ENCODE assay signal across 29 cellular contexts in the genomic region with DNA sequence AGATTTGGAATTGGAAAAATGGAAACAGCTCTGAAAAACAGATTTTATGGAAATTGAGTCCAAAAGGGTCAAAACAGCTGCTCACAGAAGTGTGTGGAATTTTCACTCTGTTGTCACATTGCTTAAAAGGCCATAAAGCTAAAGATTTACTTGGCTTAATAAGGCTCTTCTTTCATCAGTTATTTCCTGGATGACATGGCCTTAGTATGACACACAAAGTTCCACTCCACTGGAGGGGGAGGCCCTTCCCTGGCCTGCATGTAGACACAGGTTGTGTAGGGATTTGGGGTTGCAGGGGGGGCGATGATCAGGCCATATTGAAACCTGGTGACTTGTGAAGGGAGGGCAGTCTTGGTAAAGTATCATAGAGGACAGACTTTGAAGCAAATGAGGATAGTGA.
"Had no signal": no experiment of that assay in that cellular context is flagged by ENCODE, and none has a peak within 500 bp of the region (broad histone marks: within the 10 kb centered on the region; RNA-seq: fewer than 3 reads in every experiment).

No MANE protein-coding gene starts in this region.

- H3K4me3 ChIP-seq: left lung, lower lobe of right lung, neural progenitor cell, ovary, skin epidermis, stomach, testis, thyroid gland, transverse colon, upper lobe of left lung, vagina had no signal

- H3K4me2 ChIP-seq: neural progenitor cell had no signal

- H3K4me1 Mint-ChIP-seq: naive B cell; nephron progenitor cell; neural progenitor cell; stimulated activated naive B cell treated with anti-CD40 and anti-IgM and Interleukin-4, amounts not matched to agents 10 μg/mL and 1 μg/mL and 100 μg/mL, for 72 hours had no signal

- FAIRE-seq: keratinocyte had no signal

- H3K27me3 Mint-ChIP-seq: progenitor cell of endocrine pancreas; stimulated activated naive B cell treated with anti-CD40 and anti-IgM and Interleukin-4, amounts not matched to agents 10 μg/mL and 1 μg/mL and 100 μg/mL, for 72 hours had no signal

- H3K27ac Mint-ChIP-seq: natural killer cell; nephron progenitor cell; neural progenitor cell; progenitor cell of endocrine pancreas; stimulated activated naive B cell treated with anti-CD40 and anti-IgM and Interleukin-4, amounts not matched to agents 10 μg/mL and 1 μg/mL and 100 μg/mL, for 72 hours had no signal

- H3K9me3 ChIP-seq: neutrophil, ovary, testis, thyroid gland, vagina had no signal

- H2AFZ ChIP-seq: neural progenitor cell had no signal

- H3K4me1 ChIP-seq: left lung, lower lobe of right lung, neural progenitor cell, stomach, testis, transverse colon, upper lobe of left lung, vagina had no signal

- H3K4me3 Mint-ChIP-seq: naive B cell; natural killer cell; nephron progenitor cell; neural progenitor cell; stimulated activated naive B cell treated with anti-CD40 and anti-IgM and Interleukin-4, amounts not matched to agents 10 μg/mL and 1 μg/mL and 100 μg/mL, for 72 hours had no signal

- H3K27me3 ChIP-seq: left lung, neural progenitor cell, neutrophil, ovary, stomach, testis, thyroid gland, transverse colon, upper lobe of left lung, vagina had no signal

- DNase-seq: kidney glomerular epithelial cell; left colon; left lung; lower lobe of right lung; mammary epithelial cell; mesenchymal stem cell; naive B cell; natural killer cell; nephron progenitor cell; ovary; retina; right cardiac atrium; stimulated activated CD4-positive, alpha-beta T cell treated with anti-CD3 and anti-CD28 coated beads, Interleukin-12 subunit alpha, Interleukin-12 subunit beta, amount 100 ng/mL, for 4 hours; stimulated activated CD4-positive, alpha-beta T cell treated with anti-CD3 and anti-CD28 coated beads, Interleukin-15, amount 100 ng/mL, for 24 hours; stimulated activated CD4-positive, alpha-beta T cell treated with anti-CD3 and anti-CD28 coated beads, Interleukin-2, amount 100 ng/mL, for 24 hours; stimulated activated CD4-positive, alpha-beta T cell treated with anti-CD3 and anti-CD28 coated beads, Interleukin-4, amount 100 ng/mL, for 1 hour; stimulated activated naive B cell treated with anti-CD40 and anti-IgM and Interleukin-4, amounts not matched to agents 10 μg/mL and 1 μg/mL and 100 μg/mL, for 72 hours; stimulated activated naive CD8-positive, alpha-beta T cell treated with anti-CD3 and anti-CD28 coated beads, Interleukin-15, Interleukin-2, amounts not matched to agents 100 U/mL and 50 U/mL, for 24 hours; stomach; testis; thyroid gland; transverse colon; upper lobe of left lung had no signal

- H3K36me3 ChIP-seq: left lung, lower lobe of right lung, neural progenitor cell, neutrophil, ovary, stomach, thyroid gland, transverse colon, upper lobe of left lung, vagina had no signal

- H3K27ac ChIP-seq: left lung, lower lobe of right lung, neural progenitor cell, neutrophil, ovary, skin epidermis, stomach, testis, thyroid gland, transverse colon, upper lobe of left lung, vagina had no signal
